Comparison of ENCODE assay signal across 16 cellular contexts in genomic region chr7:30467275-30467674, GRCh38.
"Had no signal": no experiment of that assay in that cellular context is flagged by ENCODE, and none has a peak within 500 bp of the region (broad histone marks: within the 10 kb centered on the region; RNA-seq: fewer than 3 reads in every experiment).

No MANE protein-coding gene starts in this region.

- ATAC-seq: activated naive CD8-positive, alpha-beta T cell treated with anti-CD3 and anti-CD28 coated beads, Interleukin-2, amount 50 U/mL, for 24 hours; activated T-helper 17 cell treated with anti-CD3 and anti-CD28 coated beads, Interleukin-2, amount 50 U/mL, for 72 hours; foreskin keratinocyte; stimulated activated effector memory CD8-positive, alpha-beta T cell treated with anti-CD3 and anti-CD28 coated beads, Interleukin-12 subunit alpha, Interleukin-12 subunit beta, amount 100 ng/mL, for 72 hours had no signal

- H3K9me3 ChIP-seq: transverse colon had no signal

- H3K4me3 ChIP-seq: lung, transverse colon had no signal

- H3K27ac Mint-ChIP-seq: activated CD4-positive, alpha-beta T cell treated with anti-CD3 and anti-CD28 coated beads, Interleukin-2, amount 10 ng/mL, durations not matched to agents 7 days and 5 days; activated naive CD8-positive, alpha-beta T cell treated with anti-CD3 and anti-CD28 coated beads, Interleukin-2, amount 50 U/mL, for 24 hours; stimulated activated effector memory CD8-positive, alpha-beta T cell treated with anti-CD3 and anti-CD28 coated beads, Interleukin-12 subunit alpha, Interleukin-12 subunit beta, amount 100 ng/mL, for 72 hours had no signal

- H3K27me3 ChIP-seq: foreskin keratinocyte, transverse colon had no signal

- DNase-seq: activated CD4-positive, alpha-beta T cell treated with anti-CD3 and anti-CD28 coated beads, Interleukin-2, amount 10 ng/mL, durations not matched to agents 7 days and 5 days; activated naive CD4-positive, alpha-beta T cell treated with Interleukin-2 at 50 U/mL for 16 hours; activated naive CD8-positive, alpha-beta T cell treated with anti-CD3 and anti-CD28 coated beads, Interleukin-2, amount 50 U/mL, for 24 hours; aorta; cerebellar nuclear complex; effector memory CD4-positive, alpha-beta T cell; foreskin keratinocyte; kidney glomerular epithelial cell; stimulated activated CD4-positive, alpha-beta T cell treated with anti-CD3 and anti-CD28 coated beads, Interleukin-12 subunit alpha, Interleukin-12 subunit beta, amount 100 ng/mL, for 4 hours; stimulated activated CD4-positive, alpha-beta T cell treated with anti-CD3 and anti-CD28 coated beads, Interleukin-2, amount 100 ng/mL, for 24 hours; substantia nigra; T-helper 2 cell; transverse colon had no signal

- H3K4me3 Mint-ChIP-seq: activated CD4-positive, alpha-beta T cell treated with anti-CD3 and anti-CD28 coated beads, Interleukin-2, amount 10 ng/mL, durations not matched to agents 7 days and 5 days; activated naive CD8-positive, alpha-beta T cell treated with anti-CD3 and anti-CD28 coated beads, Interleukin-2, amount 50 U/mL, for 24 hours; activated T-helper 17 cell treated with anti-CD3 and anti-CD28 coated beads, Interleukin-2, amount 50 U/mL, for 72 hours; stimulated activated effector memory CD8-positive, alpha-beta T cell treated with anti-CD3 and anti-CD28 coated beads, Interleukin-12 subunit alpha, Interleukin-12 subunit beta, amount 100 ng/mL, for 72 hours had no signal

- H3K9me3 Mint-ChIP-seq: activated CD4-positive, alpha-beta T cell treated with anti-CD3 and anti-CD28 coated beads, Interleukin-2, amount 10 ng/mL, durations not matched to agents 7 days and 5 days; activated T-helper 17 cell treated with anti-CD3 and anti-CD28 coated beads, Interleukin-2, amount 50 U/mL, for 72 hours; stimulated activated effector memory CD8-positive, alpha-beta T cell treated with anti-CD3 and anti-CD28 coated beads, Interleukin-12 subunit alpha, Interleukin-12 subunit beta, amount 100 ng/mL, for 72 hours had no signal

- H3K27me3 Mint-ChIP-seq: activated CD4-positive, alpha-beta T cell treated with anti-CD3 and anti-CD28 coated beads, Interleukin-2, amount 10 ng/mL, durations not matched to agents 7 days and 5 days; activated naive CD8-positive, alpha-beta T cell treated with anti-CD3 and anti-CD28 coated beads, Interleukin-2, amount 50 U/mL, for 24 hours; activated T-helper 17 cell treated with anti-CD3 and anti-CD28 coated beads, Interleukin-2, amount 50 U/mL, for 72 hours had no signal

- H3K36me3 ChIP-seq: transverse colon had no signal

- H3K27ac ChIP-seq: foreskin keratinocyte had no signal
